ENCODE assay signal across 18 cellular contexts in the genomic region with DNA sequence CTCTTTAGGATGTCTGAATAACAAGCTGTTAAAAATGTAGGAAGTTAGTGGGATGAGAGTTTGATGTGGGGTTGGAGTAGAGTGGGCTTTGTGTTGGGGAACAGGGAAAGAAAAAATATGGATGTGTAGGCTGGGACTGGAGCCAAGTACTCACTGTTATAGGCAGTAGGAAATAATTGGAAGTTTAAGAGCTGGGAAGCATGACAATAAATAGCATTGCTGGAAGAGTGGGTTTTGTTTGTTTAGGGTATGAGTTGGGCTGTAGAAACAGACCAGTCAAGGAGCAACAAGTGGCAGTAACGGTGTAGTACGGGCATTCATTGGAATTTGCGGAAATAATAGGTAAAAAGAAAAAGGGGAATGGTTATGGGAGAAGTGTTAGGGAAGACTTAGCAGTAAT.
A peak's percentile ranks its signal among the peaks of the same experiment; 100 is the strongest.
DNase-seq lines count a peak whose midpoint lies in the region; ATAC-seq and TF ChIP-seq lines count a peak whose summit lies in the region.
"Had no signal": no experiment of that assay in that cellular context is flagged by ENCODE, and none has a peak within 500 bp of the region (broad histone marks: within the 10 kb centered on the region; RNA-seq: fewer than 3 reads in every experiment).

No MANE protein-coding gene starts in this region.

- POLR2A ChIA-PET in CD4-positive, alpha-beta memory T cell (lab: Charles Lee; ENCODE audit: partially characterized antibody), result no interaction called here

- ATAC-seq in GM19324 (IDR thresholded peaks at IDR 0.05; ENCODE audit: low FRiP score, unreplicated experiment), result no peak
- no peak for ATAC-seq in esophagus mucosa
- ATAC-seq: activated CD8-positive, alpha-beta T cell treated with anti-CD3 and anti-CD28 coated beads, Interleukin-2, amount 10 ng/mL, durations not matched to agents 7 days and 5 days; right lobe of liver; stimulated activated effector memory CD8-positive, alpha-beta T cell treated with anti-CD3 and anti-CD28 coated beads, Interleukin-12 subunit alpha, Interleukin-12 subunit beta, amount 100 ng/mL, for 72 hours had no signal

- no peaks in the 10 kb centered on the region for H3K27me3 ChIP-seq in CD4-positive, alpha-beta memory T cell (ENCODE audit: insufficient read depth, low read length)
- H3K27me3 ChIP-seq in iPS-20b (ENCODE audit: insufficient read depth, low read length), result no peaks in the 10 kb centered on the region
- H3K27me3 ChIP-seq: right lobe of liver had no signal

- TF ChIP-seq CTCF in 22Rv1 (IDR thresholded peaks at IDR 0.05), result no peak

- peak overlapping the region in 6 of 7 donors; percentile 8 to 68 (median 46) for H3K27ac Mint-ChIP-seq in CD4-positive, alpha-beta memory T cell
- H3K27ac Mint-ChIP-seq: activated CD8-positive, alpha-beta T cell treated with anti-CD3 and anti-CD28 coated beads, Interleukin-2, amount 10 ng/mL, durations not matched to agents 7 days and 5 days; stimulated activated effector memory CD8-positive, alpha-beta T cell treated with anti-CD3 and anti-CD28 coated beads, Interleukin-12 subunit alpha, Interleukin-12 subunit beta, amount 100 ng/mL, for 72 hours had no signal

- TF ChIP-seq POLR2A in erythroblast (IDR thresholded peaks at IDR 0.05; ENCODE audit: low read length), result no peak

- H3K9ac ChIP-seq in iPS-20b (ENCODE audit: low read depth, low read length), result peak overlapping the region; percentile 56; the same call in 1 of the 2 replicates

- peak overlapping the region; percentile 8; the same call in 1 of the 2 replicates for H3K27ac ChIP-seq in 22Rv1
- no peak overlapping the region for H3K27ac ChIP-seq in CD4-positive, alpha-beta memory T cell (ENCODE audit: low read depth, low read length)
- H3K27ac ChIP-seq in iPS-20b (ENCODE audit: low read length), result no peak overlapping the region
- H3K27ac ChIP-seq: right lobe of liver had no signal

- no peak overlapping the region for H3K4me3 ChIP-seq in CD4-positive, alpha-beta memory T cell (ENCODE audit: low read length in 2 of 2)
- peak overlapping the region; percentile 61 for H3K4me3 ChIP-seq in iPS-20b (ENCODE audit: low read length)
- H3K4me3 ChIP-seq: right lobe of liver had no signal

- H3K9me3 ChIP-seq in CD4-positive, alpha-beta memory T cell (ENCODE audit: control insufficient read depth in 1 of 2, low read length in 2 of 2), result no peaks in the 10 kb centered on the region
- H3K9me3 ChIP-seq in iPS-20b (ENCODE audit: insufficient read depth, low read depth, low read length), result no peaks in the 10 kb centered on the region
- H3K9me3 ChIP-seq: right lobe of liver had no signal

- intact Hi-C loops in CD4-positive, alpha-beta memory T cell (cut with micrococcal nuclease), result no loop called here

- H3K4me3 Mint-ChIP-seq in CD4-positive, alpha-beta memory T cell, result peak overlapping the region in 6 of 8 donors; percentile 9 to 63 (median 20)
- H3K4me3 Mint-ChIP-seq: activated CD8-positive, alpha-beta T cell treated with anti-CD3 and anti-CD28 coated beads, Interleukin-2, amount 10 ng/mL, durations not matched to agents 7 days and 5 days; stimulated activated effector memory CD8-positive, alpha-beta T cell treated with anti-CD3 and anti-CD28 coated beads, Interleukin-12 subunit alpha, Interleukin-12 subunit beta, amount 100 ng/mL, for 72 hours had no signal

- no peaks in the 10 kb centered on the region for H3K27me3 Mint-ChIP-seq in CD4-positive, alpha-beta memory T cell

- CTCF ChIA-PET in CD4-positive, alpha-beta memory T cell (lab: Charles Lee; ENCODE audit: partially characterized antibody), result no interaction called here

- DNase-seq in CD4-positive, alpha-beta memory T cell, result no peak
- DNase-seq in NCI-H69 (lab: John Stamatoyannopoulos, UW) (peak; percentile 47), amygdala (lab: John Stamatoyannopoulos, UW) (no peak), erythroblast (lab: John Stamatoyannopoulos, UW) (no peak)
- DNase-seq: activated CD8-positive, alpha-beta T cell treated with anti-CD3 and anti-CD28 coated beads, Interleukin-2, amount 10 ng/mL, durations not matched to agents 7 days and 5 days; activated gamma-delta T cell treated with Interleukin-2 at 50 U/mL for 16 hours; C1 segment of cervical spinal cord; GF-D8; IMR-90; NCI-H1048; NCI-H774; right lobe of liver; stimulated activated CD4-positive, alpha-beta T cell treated with anti-CD3 and anti-CD28 coated beads, Interleukin-4, amount 100 ng/mL, for 4 hours had no signal

- H3K4me1 Mint-ChIP-seq in CD4-positive, alpha-beta memory T cell, result peaks cover 39 to 80% (median 57%) of the 10 kb centered on the region in 4 donors

- peaks cover 46% of the 10 kb centered on the region for H3K4me1 ChIP-seq in CD4-positive, alpha-beta memory T cell (ENCODE audit: insufficient read depth, low read length)
- peaks cover 7% of the 10 kb centered on the region; the same call in 1 of the 2 replicates for H3K4me1 ChIP-seq in iPS-20b (ENCODE audit: insufficient read depth, low read length)

- H3K36me3 ChIP-seq in CD4-positive, alpha-beta memory T cell (ENCODE audit: insufficient read depth, low read length), result no peaks in the 10 kb centered on the region
- H3K36me3 ChIP-seq in iPS-20b (ENCODE audit: insufficient read depth, low read depth, low read length), result no peaks in the 10 kb centered on the region
- H3K36me3 ChIP-seq: right lobe of liver had no signal

- no peaks in the 10 kb centered on the region for H3K36me3 Mint-ChIP-seq in CD4-positive, alpha-beta memory T cell
- H3K36me3 Mint-ChIP-seq: stimulated activated effector memory CD8-positive, alpha-beta T cell treated with anti-CD3 and anti-CD28 coated beads, Interleukin-12 subunit alpha, Interleukin-12 subunit beta, amount 100 ng/mL, for 72 hours had no signal

- H3K9me3 Mint-ChIP-seq in CD4-positive, alpha-beta memory T cell, result no peaks in the 10 kb centered on the region
- H3K9me3 Mint-ChIP-seq: stimulated activated effector memory CD8-positive, alpha-beta T cell treated with anti-CD3 and anti-CD28 coated beads, Interleukin-12 subunit alpha, Interleukin-12 subunit beta, amount 100 ng/mL, for 72 hours had no signal
